Comparison of ENCODE assay signal across 1 cellular context in the genomic region with DNA sequence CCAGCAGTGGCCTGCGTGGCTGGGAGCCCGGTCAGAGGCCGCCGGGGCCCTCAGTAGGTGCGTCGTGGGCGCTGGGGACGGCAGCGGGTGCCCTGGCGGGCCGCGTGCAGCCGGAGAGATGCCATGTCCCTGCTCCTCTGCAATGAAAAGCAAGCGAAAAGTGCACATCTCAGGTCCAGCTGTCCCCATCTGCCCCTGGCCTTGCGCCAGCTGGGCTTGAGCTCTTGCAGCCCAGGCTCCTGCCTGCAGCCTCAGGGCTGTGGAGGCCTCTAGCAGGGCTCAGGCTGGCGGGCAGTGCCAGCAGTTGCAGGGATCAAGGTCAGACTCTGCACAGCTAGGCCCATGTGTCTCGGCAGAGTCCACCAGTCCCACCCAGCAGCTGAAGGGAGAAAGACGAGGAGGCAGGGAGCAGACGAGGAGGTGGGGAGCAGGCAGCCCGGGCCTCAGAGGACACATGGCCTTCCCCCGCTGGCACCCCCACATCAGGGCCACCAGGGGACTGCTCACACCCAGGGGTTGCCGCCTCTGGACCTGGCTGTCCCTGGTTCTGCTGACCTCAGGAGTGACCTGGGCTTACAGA.
TF ChIP-seq lines count a peak whose summit lies in the region.

No MANE protein-coding gene starts in this region.

TF ChIP-seq in HepG2, 621 proteins besides CTCF, POLR2A, EP300 and RAD21 (continues in another document):
- TF ChIP-seq KAT8 (CRISPR knock-in tag; IDR thresholded peaks at IDR 0.05): no peak
- TF ChIP-seq GLI4 (CRISPR knock-in tag; IDR thresholded peaks at IDR 0.05; ENCODE audit: borderline replicate concordance): no peak
- TF ChIP-seq PHF20 (CRISPR knock-in tag; IDR thresholded peaks at IDR 0.05): no peak; the same call in 1 of the 2 replicates
- TF ChIP-seq TSC22D2 (CRISPR knock-in tag; IDR thresholded peaks at IDR 0.05; ENCODE audit: borderline replicate concordance): no peak
- TF ChIP-seq IKZF4 (CRISPR knock-in tag; IDR thresholded peaks at IDR 0.05; ENCODE audit: borderline replicate concordance, low read depth, not compliant biosample characterization): no peak
- no peak for TF ChIP-seq ZNF274 (CRISPR knock-in tag; IDR thresholded peaks at IDR 0.05)
- TF ChIP-seq MED8 (CRISPR knock-in tag; IDR thresholded peaks at IDR 0.05; ENCODE audit: insufficient replicate concordance): no peak
- no peak for TF ChIP-seq TOE1 (CRISPR knock-in tag; IDR thresholded peaks at IDR 0.05)
- TF ChIP-seq HES4 (CRISPR knock-in tag; IDR thresholded peaks at IDR 0.05; ENCODE audit: borderline replicate concordance): peak; percentile 89; the same call in 1 of the 2 replicates
- no peak for TF ChIP-seq TCF7L2 (IDR thresholded peaks at IDR 0.05; ENCODE audit: low read depth, low read length)
- TF ChIP-seq, protein P1, sequence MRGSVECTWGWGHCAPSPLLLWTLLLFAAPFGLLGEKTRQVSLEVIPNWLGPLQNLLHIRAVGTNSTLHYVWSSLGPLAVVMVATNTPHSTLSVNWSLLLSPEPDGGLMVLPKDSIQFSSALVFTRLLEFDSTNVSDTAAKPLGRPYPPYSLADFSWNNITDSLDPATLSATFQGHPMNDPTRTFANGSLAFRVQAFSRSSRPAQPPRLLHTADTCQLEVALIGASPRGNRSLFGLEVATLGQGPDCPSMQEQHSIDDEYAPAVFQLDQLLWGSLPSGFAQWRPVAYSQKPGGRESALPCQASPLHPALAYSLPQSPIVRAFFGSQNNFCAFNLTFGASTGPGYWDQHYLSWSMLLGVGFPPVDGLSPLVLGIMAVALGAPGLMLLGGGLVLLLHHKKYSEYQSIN (CRISPR knock-in tag; IDR thresholded peaks at IDR 0.05; ENCODE audit: borderline replicate concordance): no peak
- no peak for TF ChIP-seq ISL2 (CRISPR knock-in tag; IDR thresholded peaks at IDR 0.05)
- TF ChIP-seq ARID2 (CRISPR knock-in tag; IDR thresholded peaks at IDR 0.05; ENCODE audit: borderline replicate concordance): no peak
- no peak for TF ChIP-seq NFE2 (CRISPR knock-in tag; IDR thresholded peaks at IDR 0.05)
- no peak for TF ChIP-seq ZNF549 (CRISPR knock-in tag; IDR thresholded peaks at IDR 0.05)
- no peak for TF ChIP-seq ZKSCAN8 (CRISPR knock-in tag; IDR thresholded peaks at IDR 0.05; ENCODE audit: borderline replicate concordance)
- peak; percentile 80 for TF ChIP-seq ZFY (CRISPR knock-in tag; IDR thresholded peaks at IDR 0.05)
- peak; percentile 35 for TF ChIP-seq HNRNPK (IDR thresholded peaks at IDR 0.05; ENCODE audit: low read depth, low read length, poor library complexity, severe bottlenecking)
- TF ChIP-seq ZNF12 (CRISPR knock-in tag; IDR thresholded peaks at IDR 0.05): peak; percentile 41; the same call in 1 of the 2 replicates
- TF ChIP-seq JUNB (CRISPR knock-in tag; IDR thresholded peaks at IDR 0.05; ENCODE audit: borderline replicate concordance): no peak
- TF ChIP-seq PAWR (CRISPR knock-in tag; IDR thresholded peaks at IDR 0.05; ENCODE audit: borderline replicate concordance): no peak
- TF ChIP-seq FOXK1 (CRISPR knock-in tag; IDR thresholded peaks at IDR 0.05; ENCODE audit: borderline replicate concordance, low read depth): no peak
- peak; percentile 91 for TF ChIP-seq NCOA1 (CRISPR knock-in tag; IDR thresholded peaks at IDR 0.05)
- TF ChIP-seq ETV6 (CRISPR knock-in tag; conservative IDR thresholded peaks at IDR 0.05): no peak
- TF ChIP-seq RAD51 (IDR thresholded peaks at IDR 0.05; ENCODE audit: borderline replicate concordance): no peak
- TF ChIP-seq, protein P2, sequence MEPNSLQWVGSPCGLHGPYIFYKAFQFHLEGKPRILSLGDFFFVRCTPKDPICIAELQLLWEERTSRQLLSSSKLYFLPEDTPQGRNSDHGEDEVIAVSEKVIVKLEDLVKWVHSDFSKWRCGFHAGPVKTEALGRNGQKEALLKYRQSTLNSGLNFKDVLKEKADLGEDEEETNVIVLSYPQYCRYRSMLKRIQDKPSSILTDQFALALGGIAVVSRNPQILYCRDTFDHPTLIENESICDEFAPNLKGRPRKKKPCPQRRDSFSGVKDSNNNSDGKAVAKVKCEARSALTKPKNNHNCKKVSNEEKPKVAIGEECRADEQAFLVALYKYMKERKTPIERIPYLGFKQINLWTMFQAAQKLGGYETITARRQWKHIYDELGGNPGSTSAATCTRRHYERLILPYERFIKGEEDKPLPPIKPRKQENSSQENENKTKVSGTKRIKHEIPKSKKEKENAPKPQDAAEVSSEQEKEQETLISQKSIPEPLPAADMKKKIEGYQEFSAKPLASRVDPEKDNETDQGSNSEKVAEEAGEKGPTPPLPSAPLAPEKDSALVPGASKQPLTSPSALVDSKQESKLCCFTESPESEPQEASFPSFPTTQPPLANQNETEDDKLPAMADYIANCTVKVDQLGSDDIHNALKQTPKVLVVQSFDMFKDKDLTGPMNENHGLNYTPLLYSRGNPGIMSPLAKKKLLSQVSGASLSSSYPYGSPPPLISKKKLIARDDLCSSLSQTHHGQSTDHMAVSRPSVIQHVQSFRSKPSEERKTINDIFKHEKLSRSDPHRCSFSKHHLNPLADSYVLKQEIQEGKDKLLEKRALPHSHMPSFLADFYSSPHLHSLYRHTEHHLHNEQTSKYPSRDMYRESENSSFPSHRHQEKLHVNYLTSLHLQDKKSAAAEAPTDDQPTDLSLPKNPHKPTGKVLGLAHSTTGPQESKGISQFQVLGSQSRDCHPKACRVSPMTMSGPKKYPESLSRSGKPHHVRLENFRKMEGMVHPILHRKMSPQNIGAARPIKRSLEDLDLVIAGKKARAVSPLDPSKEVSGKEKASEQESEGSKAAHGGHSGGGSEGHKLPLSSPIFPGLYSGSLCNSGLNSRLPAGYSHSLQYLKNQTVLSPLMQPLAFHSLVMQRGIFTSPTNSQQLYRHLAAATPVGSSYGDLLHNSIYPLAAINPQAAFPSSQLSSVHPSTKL (CRISPR knock-in tag; IDR thresholded peaks at IDR 0.05): peak; percentile 60; the same call in 1 of the 2 replicates
- no peak; the same call in 1 of the 2 replicates for TF ChIP-seq GATAD1 (CRISPR knock-in tag; IDR thresholded peaks at IDR 0.05)
- no peak for TF ChIP-seq ZFP62 (CRISPR knock-in tag; IDR thresholded peaks at IDR 0.05)
- TF ChIP-seq ZBTB1 (CRISPR knock-in tag; IDR thresholded peaks at IDR 0.05; ENCODE audit: borderline replicate concordance): no peak; the same call in 1 of the 2 replicates
- TF ChIP-seq, protein P3, sequence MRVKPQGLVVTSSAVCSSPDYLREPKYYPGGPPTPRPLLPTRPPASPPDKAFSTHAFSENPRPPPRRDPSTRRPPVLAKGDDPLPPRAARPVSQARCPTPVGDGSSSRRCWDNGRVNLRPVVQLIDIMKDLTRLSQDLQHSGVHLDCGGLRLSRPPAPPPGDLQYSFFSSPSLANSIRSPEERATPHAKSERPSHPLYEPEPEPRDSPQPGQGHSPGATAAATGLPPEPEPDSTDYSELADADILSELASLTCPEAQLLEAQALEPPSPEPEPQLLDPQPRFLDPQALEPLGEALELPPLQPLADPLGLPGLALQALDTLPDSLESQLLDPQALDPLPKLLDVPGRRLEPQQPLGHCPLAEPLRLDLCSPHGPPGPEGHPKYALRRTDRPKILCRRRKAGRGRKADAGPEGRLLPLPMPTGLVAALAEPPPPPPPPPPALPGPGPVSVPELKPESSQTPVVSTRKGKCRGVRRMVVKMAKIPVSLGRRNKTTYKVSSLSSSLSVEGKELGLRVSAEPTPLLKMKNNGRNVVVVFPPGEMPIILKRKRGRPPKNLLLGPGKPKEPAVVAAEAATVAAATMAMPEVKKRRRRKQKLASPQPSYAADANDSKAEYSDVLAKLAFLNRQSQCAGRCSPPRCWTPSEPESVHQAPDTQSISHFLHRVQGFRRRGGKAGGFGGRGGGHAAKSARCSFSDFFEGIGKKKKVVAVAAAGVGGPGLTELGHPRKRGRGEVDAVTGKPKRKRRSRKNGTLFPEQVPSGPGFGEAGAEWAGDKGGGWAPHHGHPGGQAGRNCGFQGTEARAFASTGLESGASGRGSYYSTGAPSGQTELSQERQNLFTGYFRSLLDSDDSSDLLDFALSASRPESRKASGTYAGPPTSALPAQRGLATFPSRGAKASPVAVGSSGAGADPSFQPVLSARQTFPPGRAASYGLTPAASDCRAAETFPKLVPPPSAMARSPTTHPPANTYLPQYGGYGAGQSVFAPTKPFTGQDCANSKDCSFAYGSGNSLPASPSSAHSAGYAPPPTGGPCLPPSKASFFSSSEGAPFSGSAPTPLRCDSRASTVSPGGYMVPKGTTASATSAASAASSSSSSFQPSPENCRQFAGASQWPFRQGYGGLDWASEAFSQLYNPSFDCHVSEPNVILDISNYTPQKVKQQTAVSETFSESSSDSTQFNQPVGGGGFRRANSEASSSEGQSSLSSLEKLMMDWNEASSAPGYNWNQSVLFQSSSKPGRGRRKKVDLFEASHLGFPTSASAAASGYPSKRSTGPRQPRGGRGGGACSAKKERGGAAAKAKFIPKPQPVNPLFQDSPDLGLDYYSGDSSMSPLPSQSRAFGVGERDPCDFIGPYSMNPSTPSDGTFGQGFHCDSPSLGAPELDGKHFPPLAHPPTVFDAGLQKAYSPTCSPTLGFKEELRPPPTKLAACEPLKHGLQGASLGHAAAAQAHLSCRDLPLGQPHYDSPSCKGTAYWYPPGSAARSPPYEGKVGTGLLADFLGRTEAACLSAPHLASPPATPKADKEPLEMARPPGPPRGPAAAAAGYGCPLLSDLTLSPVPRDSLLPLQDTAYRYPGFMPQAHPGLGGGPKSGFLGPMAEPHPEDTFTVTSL (CRISPR knock-in tag; IDR thresholded peaks at IDR 0.05; ENCODE audit: borderline replicate concordance): peak; percentile 53; the same call in 1 of the 2 replicates
- no peak for TF ChIP-seq ZNF337 (CRISPR knock-in tag; IDR thresholded peaks at IDR 0.05; ENCODE audit: borderline replicate concordance, low read depth)
- no peak for TF ChIP-seq PRPF4 (IDR thresholded peaks at IDR 0.05; ENCODE audit: low read depth, low read length, poor library complexity, severe bottlenecking)
- TF ChIP-seq IRF2 (CRISPR knock-in tag; IDR thresholded peaks at IDR 0.05): no peak; the same call in none of the 2 replicates
- TF ChIP-seq SRSF4 (IDR thresholded peaks at IDR 0.05; ENCODE audit: low read depth, low read length, poor library complexity, severe bottlenecking): peak; percentile 80
- peak; percentile 90 for TF ChIP-seq HNF4A (CRISPR knock-in tag; IDR thresholded peaks at IDR 0.05)
- TF ChIP-seq, protein P4, sequence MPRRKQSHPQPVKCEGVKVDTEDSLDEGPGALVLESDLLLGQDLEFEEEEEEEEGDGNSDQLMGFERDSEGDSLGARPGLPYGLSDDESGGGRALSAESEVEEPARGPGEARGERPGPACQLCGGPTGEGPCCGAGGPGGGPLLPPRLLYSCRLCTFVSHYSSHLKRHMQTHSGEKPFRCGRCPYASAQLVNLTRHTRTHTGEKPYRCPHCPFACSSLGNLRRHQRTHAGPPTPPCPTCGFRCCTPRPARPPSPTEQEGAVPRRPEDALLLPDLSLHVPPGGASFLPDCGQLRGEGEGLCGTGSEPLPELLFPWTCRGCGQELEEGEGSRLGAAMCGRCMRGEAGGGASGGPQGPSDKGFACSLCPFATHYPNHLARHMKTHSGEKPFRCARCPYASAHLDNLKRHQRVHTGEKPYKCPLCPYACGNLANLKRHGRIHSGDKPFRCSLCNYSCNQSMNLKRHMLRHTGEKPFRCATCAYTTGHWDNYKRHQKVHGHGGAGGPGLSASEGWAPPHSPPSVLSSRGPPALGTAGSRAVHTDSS (CRISPR knock-in tag; conservative IDR thresholded peaks at IDR 0.05): no peak; the same call in 1 of the 2 replicates
- TF ChIP-seq TAF1 (CRISPR knock-in tag; IDR thresholded peaks at IDR 0.05): no peak; the same call in 1 of the 2 replicates
- no peak for TF ChIP-seq FOXA1 (IDR thresholded peaks at IDR 0.05)
- 0 out of 2 replicates have a peak, but pooled peaks have one; percentile 3 for TF ChIP-seq FOXA1 (CRISPR knock-in tag; IDR thresholded peaks at IDR 0.05)
- TF ChIP-seq ARNT (IDR thresholded peaks at IDR 0.05): no peak
- TF ChIP-seq RCOR2 (CRISPR knock-in tag; IDR thresholded peaks at IDR 0.05): no peak
- TF ChIP-seq, protein P5, sequence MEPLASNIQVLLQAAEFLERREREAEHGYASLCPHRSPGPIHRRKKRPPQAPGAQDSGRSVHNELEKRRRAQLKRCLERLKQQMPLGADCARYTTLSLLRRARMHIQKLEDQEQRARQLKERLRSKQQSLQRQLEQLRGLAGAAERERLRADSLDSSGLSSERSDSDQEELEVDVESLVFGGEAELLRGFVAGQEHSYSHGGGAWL (CRISPR knock-in tag; IDR thresholded peaks at IDR 0.05): peak; percentile 61
- no peak for TF ChIP-seq ZNF136 (CRISPR knock-in tag; IDR thresholded peaks at IDR 0.05; ENCODE audit: low read depth)
- TF ChIP-seq, protein P6, sequence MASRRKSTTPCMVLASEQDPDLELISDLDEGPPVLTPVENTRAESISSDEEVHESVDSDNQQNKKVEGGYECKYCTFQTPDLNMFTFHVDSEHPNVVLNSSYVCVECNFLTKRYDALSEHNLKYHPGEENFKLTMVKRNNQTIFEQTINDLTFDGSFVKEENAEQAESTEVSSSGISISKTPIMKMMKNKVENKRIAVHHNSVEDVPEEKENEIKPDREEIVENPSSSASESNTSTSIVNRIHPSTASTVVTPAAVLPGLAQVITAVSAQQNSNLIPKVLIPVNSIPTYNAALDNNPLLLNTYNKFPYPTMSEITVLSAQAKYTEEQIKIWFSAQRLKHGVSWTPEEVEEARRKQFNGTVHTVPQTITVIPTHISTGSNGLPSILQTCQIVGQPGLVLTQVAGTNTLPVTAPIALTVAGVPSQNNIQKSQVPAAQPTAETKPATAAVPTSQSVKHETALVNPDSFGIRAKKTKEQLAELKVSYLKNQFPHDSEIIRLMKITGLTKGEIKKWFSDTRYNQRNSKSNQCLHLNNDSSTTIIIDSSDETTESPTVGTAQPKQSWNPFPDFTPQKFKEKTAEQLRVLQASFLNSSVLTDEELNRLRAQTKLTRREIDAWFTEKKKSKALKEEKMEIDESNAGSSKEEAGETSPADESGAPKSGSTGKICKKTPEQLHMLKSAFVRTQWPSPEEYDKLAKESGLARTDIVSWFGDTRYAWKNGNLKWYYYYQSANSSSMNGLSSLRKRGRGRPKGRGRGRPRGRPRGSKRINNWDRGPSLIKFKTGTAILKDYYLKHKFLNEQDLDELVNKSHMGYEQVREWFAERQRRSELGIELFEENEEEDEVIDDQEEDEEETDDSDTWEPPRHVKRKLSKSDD (CRISPR knock-in tag; IDR thresholded peaks at IDR 0.05; ENCODE audit: low read depth): no peak; the same call in 1 of the 2 replicates
- no peak for TF ChIP-seq KMT2A (CRISPR knock-in tag; IDR thresholded peaks at IDR 0.05)
- TF ChIP-seq TCF12 (IDR thresholded peaks at IDR 0.05): no peak
- TF ChIP-seq TCF12 (CRISPR knock-in tag; IDR thresholded peaks at IDR 0.05): no peak; the same call in 1 of the 2 replicates
- TF ChIP-seq RBAK (CRISPR knock-in tag; IDR thresholded peaks at IDR 0.05): peak; percentile 21; the same call in 1 of the 2 replicates
- TF ChIP-seq SOX5 (CRISPR knock-in tag; IDR thresholded peaks at IDR 0.05; ENCODE audit: borderline replicate concordance): no peak; the same call in 1 of the 2 replicates
- no peak for TF ChIP-seq ZFP82 (CRISPR knock-in tag; IDR thresholded peaks at IDR 0.05; ENCODE audit: borderline replicate concordance)
- no peak; the same call in 1 of the 2 replicates for TF ChIP-seq MEIS1 (CRISPR knock-in tag; IDR thresholded peaks at IDR 0.05; ENCODE audit: borderline replicate concordance)
- no peak for TF ChIP-seq ZNF614 (CRISPR knock-in tag; IDR thresholded peaks at IDR 0.05; ENCODE audit: borderline replicate concordance)
